1 cellular context compared by ENCODE assay signal in genomic region chr17:68497885-68498319, GRCh38.
TF ChIP-seq lines count a peak whose summit lies in the region.

No MANE protein-coding gene starts in this region.

TF ChIP-seq in GM12878, 131 proteins besides CTCF, POLR2A, EP300 and RAD21 (continued from another document and continues in another):
- TF ChIP-seq ZNF687 (IDR thresholded peaks at IDR 0.05), result peak; percentile 76
- peak; percentile 100 for TF ChIP-seq SPI1 (IDR thresholded peaks at IDR 0.05; ENCODE audit: borderline replicate concordance, insufficient read depth, low read depth, low read length)
- TF ChIP-seq RFX5 (IDR thresholded peaks at IDR 0.05; ENCODE audit: low read depth, low read length), result 0 out of 2 replicates have a peak, but pooled peaks have one; percentile 16
- peak; percentile 84 for TF ChIP-seq NR2F1 (conservative IDR thresholded peaks at IDR 0.05)
- no peak for TF ChIP-seq IRF3 (IDR thresholded peaks at IDR 0.05)
- TF ChIP-seq TCF7 (IDR thresholded peaks at IDR 0.05; ENCODE audit: borderline replicate concordance), result peak; percentile 50; the same call in 1 of the 2 replicates
- 0 out of 2 replicates have a peak, but pooled peaks have one; percentile 49 for TF ChIP-seq RCOR1 (conservative IDR thresholded peaks at IDR 0.05; ENCODE audit: low read depth, low read length)
- TF ChIP-seq MTA3 (IDR thresholded peaks at IDR 0.05; ENCODE audit: borderline replicate concordance, low read length), result peak; percentile 57; the same call in 1 of the 2 replicates
- 0 out of 2 replicates have a peak, but pooled peaks have one; percentile 46 for TF ChIP-seq CREB1 (IDR thresholded peaks at IDR 0.05; ENCODE audit: low read depth)
- TF ChIP-seq USF1 (IDR thresholded peaks at IDR 0.05; ENCODE audit: borderline replicate concordance, extremely low read length, insufficient read depth, low read depth, low read length), result no peak
- TF ChIP-seq FOS (IDR thresholded peaks at IDR 0.05; ENCODE audit: borderline replicate concordance, extremely low read depth, insufficient read length), result no peak
- no peak for TF ChIP-seq MYB (IDR thresholded peaks at IDR 0.05; ENCODE audit: borderline replicate concordance, low read depth, low read length)
- no peak for TF ChIP-seq HDAC2 (IDR thresholded peaks at IDR 0.05)
- TF ChIP-seq BCL11A (IDR thresholded peaks at IDR 0.05; ENCODE audit: low read depth, low read length), result peak; percentile 98
- TF ChIP-seq SREBF1 (IDR thresholded peaks at IDR 0.05; ENCODE audit: low read length), result 0 out of 2 replicates have a peak, but pooled peaks have one; percentile 36
- peak; percentile 44; the same call in 1 of the 2 replicates for TF ChIP-seq ZSCAN29 (IDR thresholded peaks at IDR 0.05)
- peak; percentile 76; the same call in 1 of the 2 replicates for TF ChIP-seq FOXM1 (IDR thresholded peaks at IDR 0.05; ENCODE audit: low read depth, low read length)
- TF ChIP-seq E4F1 (IDR thresholded peaks at IDR 0.05; ENCODE audit: borderline replicate concordance, partially characterized antibody), result no peak
- peak; percentile 92 for TF ChIP-seq NBN (IDR thresholded peaks at IDR 0.05)
- TF ChIP-seq JUNB (IDR thresholded peaks at IDR 0.05), result peak; percentile 93
- no peak for TF ChIP-seq NRF1 (conservative IDR thresholded peaks at IDR 0.05; ENCODE audit: low read depth, low read length)
- TF ChIP-seq ELK1 (IDR thresholded peaks at IDR 0.05; ENCODE audit: low read depth, low read length), result 0 out of 2 replicates have a peak, but pooled peaks have one; percentile 18
- peak; percentile 46; the same call in 1 of the 2 replicates for TF ChIP-seq CBFB (IDR thresholded peaks at IDR 0.05; ENCODE audit: low read depth)
- TF ChIP-seq ATF2 (IDR thresholded peaks at IDR 0.05; ENCODE audit: low read length), result peak; percentile 81; the same call in 1 of the 2 replicates
- TF ChIP-seq POU2F2 (IDR thresholded peaks at IDR 0.05; ENCODE audit: borderline replicate concordance, low read depth, low read length), result peak; percentile 91; the same call in 2 of the 3 replicates
- peak; percentile 85 for TF ChIP-seq EED (IDR thresholded peaks at IDR 0.05; ENCODE audit: low read depth)
- peak; percentile 52 for TF ChIP-seq CUX1 (IDR thresholded peaks at IDR 0.05; ENCODE audit: insufficient replicate concordance, low read depth, low read length)
- peak; percentile 96 for TF ChIP-seq MTA2 (IDR thresholded peaks at IDR 0.05; ENCODE audit: low read depth)
- TF ChIP-seq STAT1 (conservative IDR thresholded peaks at IDR 0.05), result peak; percentile 72; the same call in 1 of the 2 replicates
- no peak for TF ChIP-seq KAT2A (conservative IDR thresholded peaks at IDR 0.05; ENCODE audit: control insufficient read depth, low read depth, low read length)
- no peak for TF ChIP-seq SIX5 (IDR thresholded peaks at IDR 0.05; ENCODE audit: low read depth, low read length, severe bottlenecking)
- TF ChIP-seq HCFC1 (IDR thresholded peaks at IDR 0.05; ENCODE audit: low read length), result no peak
- no peak for TF ChIP-seq HSF1 (IDR thresholded peaks at IDR 0.05; ENCODE audit: low read depth, low read length)
- no peak for TF ChIP-seq LARP7 (IDR thresholded peaks at IDR 0.05)
- TF ChIP-seq NFIC (IDR thresholded peaks at IDR 0.05; ENCODE audit: low read depth, low read length), result peak; percentile 74
- TF ChIP-seq IRF4 (IDR thresholded peaks at IDR 0.05; ENCODE audit: low read depth, low read length), result peak; percentile 98
- no peak for TF ChIP-seq ZZZ3 (IDR thresholded peaks at IDR 0.05; ENCODE audit: control insufficient read depth, insufficient read length, low read depth)
- TF ChIP-seq BRCA1 (IDR thresholded peaks at IDR 0.05; ENCODE audit: low read depth, low read length), result no peak
- TF ChIP-seq IRF5 (IDR thresholded peaks at IDR 0.05; ENCODE audit: borderline replicate concordance), result no peak
- 0 out of 2 replicates have a peak, but pooled peaks have one; percentile 32 for TF ChIP-seq WRNIP1 (IDR thresholded peaks at IDR 0.05; ENCODE audit: borderline replicate concordance, low read depth, low read length)
